In genomic region chr5:176416123-176416924, GRCh38 we compare ENCODE assay signal across 1 cellular context.
TF ChIP-seq lines count a peak whose summit lies in the region.

A gene with protein sequence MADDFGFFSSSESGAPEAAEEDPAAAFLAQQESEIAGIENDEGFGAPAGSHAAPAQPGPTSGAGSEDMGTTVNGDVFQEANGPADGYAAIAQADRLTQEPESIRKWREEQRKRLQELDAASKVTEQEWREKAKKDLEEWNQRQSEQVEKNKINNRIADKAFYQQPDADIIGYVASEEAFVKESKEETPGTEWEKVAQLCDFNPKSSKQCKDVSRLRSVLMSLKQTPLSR (minus strand): TSS chr5:176416539. CDS start chr5:176416363, 176 bp downstream.

TF ChIP-seq in K562, 482 proteins besides CTCF, POLR2A, EP300 and RAD21 (continued from another document):
- TF ChIP-seq ZNF592 (IDR thresholded peaks at IDR 0.05) (peak; percentile 74; the same call in 1 of the 2 replicates), ZBTB5 (IDR thresholded peaks at IDR 0.05) (no peak), KDM4B (IDR thresholded peaks at IDR 0.05; ENCODE audit: borderline replicate concordance in 2 of 2, low read depth in 1 of 2) (no peak), ZSCAN29 (IDR thresholded peaks at IDR 0.05) (peak; percentile 34; the same call in 1 of the 2 replicates), ZNF146 (CRISPR knock-in tag; IDR thresholded peaks at IDR 0.05; ENCODE audit: unreplicated experiment) (no peak), SNIP1 (IDR thresholded peaks at IDR 0.05; ENCODE audit: low read depth) (no peak), RBM22 (IDR thresholded peaks at IDR 0.05; ENCODE audit: low read depth, low read length, poor library complexity, severe bottlenecking) (peak; percentile 53), ATF4 (CRISPR knock-in tag; IDR thresholded peaks at IDR 0.05) (no peak), ZNF696 (CRISPR knock-in tag; conservative IDR thresholded peaks at IDR 0.05) (no peak), BCOR (IDR thresholded peaks at IDR 0.05) (no peak), ESRRA (IDR thresholded peaks at IDR 0.05; ENCODE audit: borderline replicate concordance, low read depth) (peak; percentile 84; the same call in 1 of the 2 replicates), NR3C1 (CRISPR knock-in tag; IDR thresholded peaks at IDR 0.05) (0 out of 2 replicates have a peak, but pooled peaks have one; percentile 43), E2F6 (IDR thresholded peaks at IDR 0.05; ENCODE audit: borderline replicate concordance in 1 of 2, extremely low read depth in 1 of 2, insufficient read depth in 1 of 2, insufficient read length in 1 of 2, low read depth in 1 of 2, low read length in 1 of 2, poor library complexity in 1 of 2, severe bottlenecking in 1 of 2) (peak; percentile 96 to 97), GATAD2A (IDR thresholded peaks at IDR 0.05) (no peak; the same call in 1 of the 2 replicates), HMGN3 (IDR thresholded peaks at IDR 0.05; ENCODE audit: borderline replicate concordance, extremely low read depth, insufficient read length, low read depth, low read length) (peak; percentile 81), ZNF668 (CRISPR knock-in tag; IDR thresholded peaks at IDR 0.05) (no peak), HNRNPL (IDR thresholded peaks at IDR 0.05; ENCODE audit: low read depth, low read length) (peak; percentile 80; the same call in 1 of the 2 replicates), PURB (CRISPR knock-in tag; IDR thresholded peaks at IDR 0.05; ENCODE audit: low read depth) (no peak), GATA2 (CRISPR knock-in tag; IDR thresholded peaks at IDR 0.05) (no peak), TCF3 (CRISPR knock-in tag; IDR thresholded peaks at IDR 0.05) (0 out of 2 replicates have a peak, but pooled peaks have one; percentile 28), ZBTB11 (CRISPR knock-in tag; IDR thresholded peaks at IDR 0.05) (peak in 2 of 3 experiments; percentile 62 to 82; a peak in 4 of 6 replicates), FIP1L1 (IDR thresholded peaks at IDR 0.05; ENCODE audit: low read depth, low read length, poor library complexity, severe bottlenecking) (no peak), SMARCE1 (IDR thresholded peaks at IDR 0.05) (no peak), NR4A1 (CRISPR knock-in tag; IDR thresholded peaks at IDR 0.05) (peak; percentile 50; the same call in 1 of the 2 replicates), NR4A1 (tag; IDR thresholded peaks at IDR 0.05) (0 out of 2 replicates have a peak, but pooled peaks have one; percentile 42)
- TF ChIP-seq, protein P1, sequence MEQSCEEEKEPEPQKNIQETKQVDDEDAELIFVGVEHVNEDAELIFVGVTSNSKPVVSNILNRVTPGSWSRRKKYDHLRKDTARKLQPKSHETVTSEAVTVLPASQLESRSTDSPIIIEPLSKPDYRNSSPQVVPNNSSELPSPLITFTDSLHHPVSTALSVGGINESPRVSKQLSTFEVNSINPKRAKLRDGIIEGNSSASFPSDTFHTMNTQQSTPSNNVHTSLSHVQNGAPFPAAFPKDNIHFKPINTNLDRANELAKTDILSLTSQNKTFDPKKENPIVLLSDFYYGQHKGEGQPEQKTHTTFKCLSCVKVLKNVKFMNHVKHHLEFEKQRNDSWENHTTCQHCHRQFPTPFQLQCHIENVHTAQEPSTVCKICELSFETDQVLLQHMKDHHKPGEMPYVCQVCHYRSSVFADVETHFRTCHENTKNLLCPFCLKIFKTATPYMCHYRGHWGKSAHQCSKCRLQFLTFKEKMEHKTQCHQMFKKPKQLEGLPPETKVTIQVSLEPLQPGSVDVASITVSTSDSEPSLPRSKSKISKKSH (CRISPR knock-in tag; IDR thresholded peaks at IDR 0.05): no peak
- TF ChIP-seq, protein P2, sequence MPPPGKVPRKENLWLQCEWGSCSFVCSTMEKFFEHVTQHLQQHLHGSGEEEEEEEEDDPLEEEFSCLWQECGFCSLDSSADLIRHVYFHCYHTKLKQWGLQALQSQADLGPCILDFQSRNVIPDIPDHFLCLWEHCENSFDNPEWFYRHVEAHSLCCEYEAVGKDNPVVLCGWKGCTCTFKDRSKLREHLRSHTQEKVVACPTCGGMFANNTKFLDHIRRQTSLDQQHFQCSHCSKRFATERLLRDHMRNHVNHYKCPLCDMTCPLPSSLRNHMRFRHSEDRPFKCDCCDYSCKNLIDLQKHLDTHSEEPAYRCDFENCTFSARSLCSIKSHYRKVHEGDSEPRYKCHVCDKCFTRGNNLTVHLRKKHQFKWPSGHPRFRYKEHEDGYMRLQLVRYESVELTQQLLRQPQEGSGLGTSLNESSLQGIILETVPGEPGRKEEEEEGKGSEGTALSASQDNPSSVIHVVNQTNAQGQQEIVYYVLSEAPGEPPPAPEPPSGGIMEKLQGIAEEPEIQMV (tag; conservative IDR thresholded peaks at IDR 0.05; ENCODE audit: low read depth): no peak
